In genomic region chr17:5364696-5365095, GRCh38 we compare ENCODE assay signal across 20 cellular contexts. TPM values are rescaled to one million over a fixed set of nuclear protein-coding genes. Genes with fewer than 3 reads are reported as not detected.
DNase-seq lines count a peak whose midpoint lies in the region; ATAC-seq, FAIRE-seq and TF ChIP-seq lines count a peak whose summit lies in the region.
"Had no signal": no experiment of that assay in that cellular context is flagged by ENCODE, and none has a peak within 500 bp of the region (broad histone marks: within the 10 kb centered on the region; RNA-seq: fewer than 3 reads in every experiment).

No MANE protein-coding gene starts in this region.

- TF ChIP-seq CTCF in RWPE1 (conservative IDR thresholded peaks at IDR 0.05; ENCODE audit: low read depth) (no peak), keratinocyte (optimal IDR thresholded peaks at IDR 0.05 in 1 of 3, IDR thresholded peaks at IDR 0.05 in 1 of 3, conservative IDR thresholded peaks at IDR 0.05 in 1 of 3; ENCODE audit: extremely low read depth in 1 of 3, insufficient read depth in 2 of 3, low read length in 3 of 3) (no peak)

- H3K36me3 ChIP-seq in keratinocyte (ENCODE audit: control insufficient read depth in 2 of 2, extremely low read depth in 1 of 2, insufficient read depth in 2 of 2, low read length in 2 of 2), result peaks cover 8 to 13% of the 10 kb centered on the region in 2 experiments

- peaks cover 29% of the 10 kb centered on the region for H3K4me1 ChIP-seq in keratinocyte (ENCODE audit: control insufficient read depth, extremely low read depth, insufficient read depth, low read length)
- H3K4me1 ChIP-seq: A549 had no signal

- ATAC-seq in activated naive CD8-positive, alpha-beta T cell treated with anti-CD3 and anti-CD28 coated beads, Interleukin-2, amount 10 ng/mL, durations not matched to agents 7 days and 5 days (ENCODE audit: low read depth), result no peak
- no peak for ATAC-seq in stimulated activated naive B cell treated with anti-CD40 and anti-IgM and Interleukin-4, amounts not matched to agents 10 μg/mL and 1 μg/mL and 100 μg/mL, for 72 hours (replicated peaks)
- ATAC-seq in HG03108 (IDR thresholded peaks at IDR 0.05; ENCODE audit: unreplicated experiment), result no peak
- ATAC-seq: A549 had no signal

- H3K27me3 Mint-ChIP-seq in activated naive CD8-positive, alpha-beta T cell treated with anti-CD3 and anti-CD28 coated beads, Interleukin-2, amount 10 ng/mL, durations not matched to agents 7 days and 5 days, result no peaks in the 10 kb centered on the region
- no peaks in the 10 kb centered on the region for H3K27me3 Mint-ChIP-seq in activated naive CD8-positive, alpha-beta T cell treated with anti-CD3 and anti-CD28 coated beads for 36 hours
- no peaks in the 10 kb centered on the region for H3K27me3 Mint-ChIP-seq in stimulated activated naive B cell treated with anti-CD40 and anti-IgM and Interleukin-4, amounts not matched to agents 10 μg/mL and 1 μg/mL and 100 μg/mL, for 72 hours
- H3K27me3 Mint-ChIP-seq: CD4-positive, alpha-beta memory T cell had no signal

- H3K4me1 Mint-ChIP-seq in activated naive CD8-positive, alpha-beta T cell treated with anti-CD3 and anti-CD28 coated beads, Interleukin-2, amount 10 ng/mL, durations not matched to agents 7 days and 5 days, result peaks cover 3% of the 10 kb centered on the region
- H3K4me1 Mint-ChIP-seq in activated naive CD8-positive, alpha-beta T cell treated with anti-CD3 and anti-CD28 coated beads for 36 hours, result no peaks in the 10 kb centered on the region
- peaks cover 3 to 7% of the 10 kb centered on the region in 2 donors for H3K4me1 Mint-ChIP-seq in stimulated activated naive B cell treated with anti-CD40 and anti-IgM and Interleukin-4, amounts not matched to agents 10 μg/mL and 1 μg/mL and 100 μg/mL, for 72 hours

- peak overlapping the region; percentile 28 for H3K27ac Mint-ChIP-seq in activated naive CD8-positive, alpha-beta T cell treated with anti-CD3 and anti-CD28 coated beads, Interleukin-2, amount 10 ng/mL, durations not matched to agents 7 days and 5 days
- no peak overlapping the region for H3K27ac Mint-ChIP-seq in activated naive CD8-positive, alpha-beta T cell treated with anti-CD3 and anti-CD28 coated beads for 36 hours
- H3K27ac Mint-ChIP-seq in stimulated activated naive B cell treated with anti-CD40 and anti-IgM and Interleukin-4, amounts not matched to agents 10 μg/mL and 1 μg/mL and 100 μg/mL, for 72 hours, result peak overlapping the region; percentile 44

- H3K79me2 ChIP-seq in keratinocyte (ENCODE audit: control insufficient read depth, insufficient read depth, low read length), result no peaks in the 10 kb centered on the region

- POLR2A ChIA-PET in activated naive CD8-positive, alpha-beta T cell treated with anti-CD3 and anti-CD28 coated beads, Interleukin-2, amount 10 ng/mL, durations not matched to agents 7 days and 5 days (lab: Charles Lee), result interaction anchor here (0.7 kb wide), 1 partner anchor 129 kb away, joined by 4 read pairs; no protein-coding TSS in a partner anchor
- POLR2A ChIA-PET in RWPE1 (lab: Yijun Ruan, JAX; ENCODE audit: low non-redundant PET), result no interaction called here

- H3K9me3 Mint-ChIP-seq in activated naive CD8-positive, alpha-beta T cell treated with anti-CD3 and anti-CD28 coated beads, Interleukin-2, amount 10 ng/mL, durations not matched to agents 7 days and 5 days, result no peaks in the 10 kb centered on the region
- no peaks in the 10 kb centered on the region for H3K9me3 Mint-ChIP-seq in activated naive CD8-positive, alpha-beta T cell treated with anti-CD3 and anti-CD28 coated beads for 36 hours
- no peaks in the 10 kb centered on the region for H3K9me3 Mint-ChIP-seq in stimulated activated naive B cell treated with anti-CD40 and anti-IgM and Interleukin-4, amounts not matched to agents 10 μg/mL and 1 μg/mL and 100 μg/mL, for 72 hours
- H3K9me3 Mint-ChIP-seq: CD4-positive, alpha-beta memory T cell; H9 had no signal

- H4K20me1 ChIP-seq in keratinocyte (ENCODE audit: control insufficient read depth, extremely low read depth, insufficient read depth, low read length), result no peaks in the 10 kb centered on the region

- H3K9me1 ChIP-seq in keratinocyte (ENCODE audit: control insufficient read depth, extremely low read depth, insufficient read depth, low read length), result no peaks in the 10 kb centered on the region

- no peaks in the 10 kb centered on the region for H3K9me3 ChIP-seq in keratinocyte (ENCODE audit: control insufficient read depth, low read depth, low read length)
- H3K9me3 ChIP-seq: A549 had no signal

- dilution Hi-C loops in keratinocyte (cut with MboI; ENCODE audit: extremely low pct_ligation_motif_present, low sequenced_read_pairs), result no loop called here

- H3K4me2 ChIP-seq in keratinocyte (ENCODE audit: control insufficient read depth, extremely low read depth, insufficient read depth, low read depth, low read length), result peak overlapping the region; percentile 98
- H3K4me2 ChIP-seq: A549 had no signal

- H2AFZ ChIP-seq in keratinocyte (ENCODE audit: control insufficient read depth, low read length), result no peak overlapping the region

- H3K27ac ChIP-seq in RWPE1 (peak overlapping the region; percentile 44), keratinocyte (ENCODE audit: control insufficient read depth, insufficient read depth, low read length) (peak overlapping the region; percentile 97)
- H3K27ac ChIP-seq: A549 had no signal

- no peak overlapping the region for H3K4me3 Mint-ChIP-seq in activated naive CD8-positive, alpha-beta T cell treated with anti-CD3 and anti-CD28 coated beads, Interleukin-2, amount 10 ng/mL, durations not matched to agents 7 days and 5 days
- no peak overlapping the region for H3K4me3 Mint-ChIP-seq in activated naive CD8-positive, alpha-beta T cell treated with anti-CD3 and anti-CD28 coated beads for 36 hours
- no peak overlapping the region for H3K4me3 Mint-ChIP-seq in stimulated activated naive B cell treated with anti-CD40 and anti-IgM and Interleukin-4, amounts not matched to agents 10 μg/mL and 1 μg/mL and 100 μg/mL, for 72 hours
- H3K4me3 Mint-ChIP-seq: CD4-positive, alpha-beta memory T cell; H9 had no signal

- no peak for FAIRE-seq in keratinocyte (lab: Jason Lieb, UNC)
- FAIRE-seq: A549, RCC 7860 had no signal

- peak overlapping the region; percentile 82 for H3K9ac ChIP-seq in keratinocyte (ENCODE audit: control insufficient read depth, extremely low read depth, insufficient read depth, low read length)

- H3K27me3 ChIP-seq in keratinocyte (ENCODE audit: control insufficient read depth, extremely low read depth, insufficient read depth, low read length), result no peaks in the 10 kb centered on the region

- no peak for DNase-seq in activated naive CD8-positive, alpha-beta T cell treated with anti-CD3 and anti-CD28 coated beads, Interleukin-2, amount 10 ng/mL, durations not matched to agents 7 days and 5 days
- no peak for DNase-seq in activated naive CD8-positive, alpha-beta T cell treated with anti-CD3 and anti-CD28 coated beads for 36 hours
- DNase-seq in RWPE1 (ENCODE audit: low spot score) (no peak), keratinocyte (ENCODE audit: low read depth, low spot score) (no peak), COR-L47 (lab: John Stamatoyannopoulos, UW) (no peak), EL (no peak)
- no peak for DNase-seq in stimulated activated naive B cell treated with anti-CD40 and anti-IgM and Interleukin-4, amounts not matched to agents 10 μg/mL and 1 μg/mL and 100 μg/mL, for 72 hours
- DNase-seq: CD4-positive, alpha-beta memory T cell; DMS79; H9; MM.1S; NCI-H1092 treated with DMSO at 0.1 percent for 48 hours; NCI-H1694; NCI-H2107; NCI-H2227 treated with DMSO at 0.1 percent for 48 hours; NCI-H524; SIG-M5 had no signal

- H3K4me3 ChIP-seq in keratinocyte (ENCODE audit: control insufficient read depth in 2 of 3, extremely low read depth in 1 of 3, insufficient read depth in 2 of 3, low read depth in 1 of 3, low read length in 3 of 3), result no peak overlapping the region
- H3K4me3 ChIP-seq: A549 had no signal

- peaks cover 17% of the 10 kb centered on the region for H3K36me3 Mint-ChIP-seq in activated naive CD8-positive, alpha-beta T cell treated with anti-CD3 and anti-CD28 coated beads, Interleukin-2, amount 10 ng/mL, durations not matched to agents 7 days and 5 days
- peaks cover 13% of the 10 kb centered on the region for H3K36me3 Mint-ChIP-seq in activated naive CD8-positive, alpha-beta T cell treated with anti-CD3 and anti-CD28 coated beads for 36 hours
- peaks cover 44 to 69% of the 10 kb centered on the region in 2 donors for H3K36me3 Mint-ChIP-seq in stimulated activated naive B cell treated with anti-CD40 and anti-IgM and Interleukin-4, amounts not matched to agents 10 μg/mL and 1 μg/mL and 100 μg/mL, for 72 hours

- CTCF ChIA-PET in RWPE1 (lab: Yijun Ruan, JAX), result no interaction called here

RNA-seq across cellular contexts. Expression of gene NUP88, which starts 54.8 kb away (rescaled TPM):
- total RNA-seq in activated naive CD8-positive, alpha-beta T cell treated with anti-CD3 and anti-CD28 coated beads, Interleukin-2, amount 10 ng/mL, durations not matched to agents 7 days and 5 days, result 10 to 100 TPM; 93.6 to 99.5 TPM
- total RNA-seq in activated naive CD8-positive, alpha-beta T cell treated with anti-CD3 and anti-CD28 coated beads for 36 hours, result 100 to 1,000 TPM; 144 to 160 TPM
- polyA plus RNA-seq in keratinocyte, result 53.6 to 81.5 TPM (median 64.9 TPM) in 3 replicates
- polyA plus RNA-seq in keratinocyte (2011; ENCODE audit: low read depth), result 49.1 TPM
- 48.9 and 81.0 TPM in 2 replicates for polyA plus RNA-seq in keratinocyte (2011; cell fraction: cytosol; rRNA removed)
- polyA plus RNA-seq in keratinocyte (2011; cell fraction: nucleus; rRNA removed), result 53.3 and 57.4 TPM in 2 replicates
- 45.7 and 66.6 TPM in 2 replicates for polyA plus RNA-seq in keratinocyte (2012; ENCODE audit: low replicate concordance)
- 46.5 to 113 TPM (median 52.8 TPM) in 3 replicates for polyA minus RNA-seq in keratinocyte
- 42.4 TPM for polyA minus RNA-seq in keratinocyte (2011; cell fraction: cytosol; rRNA and poly(A)+ RNA removed)
- 29.1 and 36.3 TPM in 2 replicates for polyA minus RNA-seq in keratinocyte (2011; cell fraction: nucleus; rRNA and poly(A)+ RNA removed)

RNA-seq across cellular contexts. Expression of gene RPAIN, which starts 55.3 kb away (rescaled TPM):
- total RNA-seq in activated naive CD8-positive, alpha-beta T cell treated with anti-CD3 and anti-CD28 coated beads, Interleukin-2, amount 10 ng/mL, durations not matched to agents 7 days and 5 days, result 10 to 100 TPM; 61.9 to 63.9 TPM
- total RNA-seq in activated naive CD8-positive, alpha-beta T cell treated with anti-CD3 and anti-CD28 coated beads for 36 hours, result 10 to 100 TPM; 58.3 to 59.4 TPM
- polyA plus RNA-seq in keratinocyte, result 18.5 to 22.5 TPM (median 22.1 TPM) in 3 replicates
- 24.3 TPM for polyA plus RNA-seq in keratinocyte (2011; ENCODE audit: low read depth)
- polyA plus RNA-seq in keratinocyte (2011; cell fraction: cytosol; rRNA removed), result 12.8 and 17.2 TPM in 2 replicates
- polyA plus RNA-seq in keratinocyte (2011; cell fraction: nucleus; rRNA removed), result 30.3 and 33.9 TPM in 2 replicates
- polyA plus RNA-seq in keratinocyte (2012; ENCODE audit: low replicate concordance), result 16.8 and 45.4 TPM in 2 replicates
- polyA minus RNA-seq in keratinocyte, result 2.6 to 13.3 TPM (median 8.7 TPM) in 3 replicates
- polyA minus RNA-seq in keratinocyte (2011; cell fraction: cytosol; rRNA and poly(A)+ RNA removed), result 8.1 TPM
- polyA minus RNA-seq in keratinocyte (2011; cell fraction: nucleus; rRNA and poly(A)+ RNA removed), result 10.9 and 14.0 TPM in 2 replicates
